28 cellular contexts compared by ENCODE assay signal in genomic region chr22:40409613-40410113, GRCh38. TPM values are rescaled to one million over a fixed set of nuclear protein-coding genes. Genes with fewer than 3 reads are reported as not detected.
DNase-seq lines count a peak whose midpoint lies in the region; ATAC-seq, FAIRE-seq and TF ChIP-seq lines count a peak whose summit lies in the region.
"Had no signal": no experiment of that assay in that cellular context is flagged by ENCODE, and none has a peak within 500 bp of the region (broad histone marks: within the 10 kb centered on the region; RNA-seq: fewer than 3 reads in every experiment).

No MANE protein-coding gene starts in this region.

- H3K79me2 ChIP-seq in HCT116 (ENCODE audit: insufficient read depth, low read length) (no peaks in the 10 kb centered on the region), K562 (ENCODE audit: control insufficient read depth, insufficient read depth, low read length) (no peaks in the 10 kb centered on the region)
- H3K79me2 ChIP-seq: hepatocyte, parathyroid adenoma had no signal

- H3K9me3 Mint-ChIP-seq in osteocyte (ENCODE audit: unreplicated experiment), result no peaks in the 10 kb centered on the region
- no peaks in the 10 kb centered on the region for H3K9me3 Mint-ChIP-seq in CD8-positive, alpha-beta memory T cell
- H3K9me3 Mint-ChIP-seq: activated T-helper 17 cell treated with anti-CD3 and anti-CD28 coated beads, Interleukin-2, amount 50 U/mL, for 72 hours; brain; naive thymus-derived CD8-positive, alpha-beta T cell had no signal

- H3K9me2 ChIP-seq in HCT116 (ENCODE audit: insufficient read depth), result no peaks in the 10 kb centered on the region

- peaks cover 22% of the 10 kb centered on the region for H3K36me3 Mint-ChIP-seq in osteocyte (ENCODE audit: unreplicated experiment)
- peaks cover 0 to 81% (median 3%) of the 10 kb centered on the region in 3 donors for H3K36me3 Mint-ChIP-seq in CD8-positive, alpha-beta memory T cell

- no peak overlapping the region for H3K27ac Mint-ChIP-seq in osteocyte (ENCODE audit: unreplicated experiment)
- H3K27ac Mint-ChIP-seq in CD8-positive, alpha-beta memory T cell, result peak overlapping the region in 1 of 8 donors; percentile 61
- H3K27ac Mint-ChIP-seq: brain, T-helper 17 cell had no signal

- no peak overlapping the region for H3K27ac ChIP-seq in HCT116 (ENCODE audit: low read depth, low read length)
- no peak overlapping the region for H3K27ac ChIP-seq in K562 (ENCODE audit: extremely low read depth, low read depth, low read length)
- H3K27ac ChIP-seq in CD8-positive, alpha-beta memory T cell (ENCODE audit: low read depth, low read length), result no peak overlapping the region
- H3K27ac ChIP-seq: 22Rv1, colonic mucosa, esophagus squamous epithelium, hepatocyte, parathyroid adenoma, SK-N-MC, tibial nerve had no signal

- BruUV-seq in HCT116 (replicated peaks; lab: Mats Ljungman, UMichigan), result no TSS peak
- TSS peak; percentile 47 for BruUV-seq in K562 (replicated peaks; lab: Mats Ljungman, UMichigan)

- no peak for TF ChIP-seq CTCF in HCT116 (IDR thresholded peaks at IDR 0.05 in 2 of 3, conservative IDR thresholded peaks at IDR 0.05 in 1 of 3; ENCODE audit: borderline replicate concordance in 1 of 3, insufficient read depth in 1 of 3, low read depth in 2 of 3, low read length in 2 of 3)
- TF ChIP-seq CTCF in K562 (IDR thresholded peaks at IDR 0.05 in 2 of 3, conservative IDR thresholded peaks at IDR 0.05 in 1 of 3; ENCODE audit: insufficient read depth in 2 of 3, low read depth in 1 of 3, low read length in 3 of 3), result no peak
- TF ChIP-seq CTCF in osteocyte (IDR thresholded peaks at IDR 0.05), result no peak

- POLR2A ChIA-PET in HCT116 (lab: Charles Lee), result no interaction called here
- POLR2A ChIA-PET in K562 (lab: Yijun Ruan, JAX), result interaction anchor here (0.6 to 1.0 kb wide), 3 partner anchors 17 to 1090 kb away, joined by 3 to 6 read pairs (median 4); no protein-coding TSS in a partner anchor
- POLR2A ChIA-PET in CD8-positive, alpha-beta memory T cell (lab: Charles Lee), result interaction anchor here (0.6 kb wide), 1 partner anchor 299 kb away, joined by 3 read pairs; no protein-coding TSS in a partner anchor

- WGBS in K562 (ENCODE audit: insufficient coverage, low coverage, missing lambda C conversion rate), result 92% methylated on average over 7 of the region's 11 CpGs

- H3K27me3 ChIP-seq in HCT116 (ENCODE audit: insufficient read depth, low read length), result no peaks in the 10 kb centered on the region
- no peaks in the 10 kb centered on the region for H3K27me3 ChIP-seq in K562 (ENCODE audit: control insufficient read depth in 2 of 2, insufficient read depth in 2 of 2, low read length in 2 of 2)
- no peaks in the 10 kb centered on the region for H3K27me3 ChIP-seq in CD8-positive, alpha-beta memory T cell (ENCODE audit: insufficient read depth, low read length, poor library complexity, severe bottlenecking)
- H3K27me3 ChIP-seq: colonic mucosa, esophagus squamous epithelium, hepatocyte, tibial nerve had no signal

- FAIRE-seq in K562 (lab: Jason Lieb, UNC), result no peak
- FAIRE-seq: frontal cortex had no signal

- RAD21 ChIA-PET in HCT116 (lab: Charles Lee; ENCODE audit: low non-redundant PET in 1 of 2, low total read pairs in 2 of 2, uncharacterized antibody in 2 of 2, unreplicated experiment in 2 of 2), result no interaction called here

- no peaks in the 10 kb centered on the region for H3K9me1 ChIP-seq in K562 (ENCODE audit: control insufficient read depth, insufficient read depth, low read length)

- H4K20me1 ChIP-seq in HCT116 (ENCODE audit: insufficient read depth) (no peaks in the 10 kb centered on the region), K562 (replicated peaks; ENCODE audit: control insufficient read depth, insufficient read depth, low read length) (no peaks in the 10 kb centered on the region)

- intact Hi-C loops in HCT116 (cut with micrococcal nuclease), result no loop called here
- intact Hi-C loops in K562 (cut with micrococcal nuclease), result no loop called here

- no peak for ATAC-seq in activated CD4-positive, CD25-positive, alpha-beta regulatory T cell treated with anti-CD3 and anti-CD28 coated beads, Interleukin-2, amount 50 U/mL, for 24 hours
- no peak for ATAC-seq in HCT116
- ATAC-seq in K562, result no peak
- ATAC-seq: activated T-helper 17 cell treated with anti-CD3 and anti-CD28 coated beads, Interleukin-2, amount 50 U/mL, for 72 hours; naive thymus-derived CD8-positive, alpha-beta T cell; right cardiac atrium; T-helper 17 cell had no signal

- H3K4me3 ChIP-seq in HCT116 (replicated peaks in 1 of 2; ENCODE audit: low read depth in 1 of 2, low read length in 2 of 2) (no peak overlapping the region), K562 (no peak overlapping the region)
- no peak overlapping the region for H3K4me3 ChIP-seq in CD8-positive, alpha-beta memory T cell (ENCODE audit: low read length)
- H3K4me3 ChIP-seq: colonic mucosa, esophagus squamous epithelium, hepatocyte, SK-N-MC, tibial nerve had no signal

- H2AFZ ChIP-seq in HCT116 (ENCODE audit: low read depth, low read length, poor library complexity, severe bottlenecking) (no peak overlapping the region), K562 (ENCODE audit: low read depth, low read length) (no peak overlapping the region)
- H2AFZ ChIP-seq: hepatocyte, parathyroid adenoma had no signal

- H3K4me1 ChIP-seq in HCT116 (ENCODE audit: control insufficient read depth in 1 of 2, insufficient read depth in 2 of 2, low read length in 2 of 2) (peaks cover 4 to 11% of the 10 kb centered on the region in 2 experiments; a peak in 3 of 4 replicates), K562 (replicated peaks in 1 of 2; ENCODE audit: control insufficient read depth in 2 of 2, insufficient read depth in 2 of 2, low read length in 2 of 2) (no peaks in the 10 kb centered on the region; a peak in 1 of 5 replicates)
- no peaks in the 10 kb centered on the region for H3K4me1 ChIP-seq in CD8-positive, alpha-beta memory T cell (ENCODE audit: insufficient read depth, low read length)
- H3K4me1 ChIP-seq: colonic mucosa, parathyroid adenoma had no signal

- no peaks in the 10 kb centered on the region for H3K27me3 Mint-ChIP-seq in osteocyte (ENCODE audit: unreplicated experiment)
- H3K27me3 Mint-ChIP-seq in CD8-positive, alpha-beta memory T cell, result no peaks in the 10 kb centered on the region
- H3K27me3 Mint-ChIP-seq: activated T-helper 17 cell treated with anti-CD3 and anti-CD28 coated beads, Interleukin-2, amount 50 U/mL, for 72 hours; brain; CD4-positive, alpha-beta memory T cell; naive thymus-derived CD8-positive, alpha-beta T cell; T-helper 17 cell had no signal

- TF ChIP-seq RAD21 in HCT116 (IDR thresholded peaks at IDR 0.05; ENCODE audit: low read depth), result no peak
- no peak for TF ChIP-seq RAD21 in K562 (CRISPR knock-in tag; conservative IDR thresholded peaks at IDR 0.05 in 1 of 2, IDR thresholded peaks at IDR 0.05 in 1 of 2)

- TF ChIP-seq POLR2A in HCT116 (IDR thresholded peaks at IDR 0.05; ENCODE audit: borderline replicate concordance, extremely low read depth, insufficient read depth, insufficient read length) (no peak), K562 (conservative IDR thresholded peaks at IDR 0.05) (no peak)

- no peaks in the 10 kb centered on the region for H3K4me1 Mint-ChIP-seq in osteocyte (ENCODE audit: unreplicated experiment)
- peaks cover 5 to 10% (median 10%) of the 10 kb centered on the region in 3 donors for H3K4me1 Mint-ChIP-seq in CD8-positive, alpha-beta memory T cell

- peak; percentile 26 for DNase-seq in activated CD4-positive, CD25-positive, alpha-beta regulatory T cell treated with anti-CD3 and anti-CD28 coated beads, Interleukin-2, amount 50 U/mL, for 72 hours
- DNase-seq in HCT116 (ENCODE audit: low read depth, low spot score) (no peak), K562 (ENCODE audit: extremely low read depth in 1 of 4, low spot score in 3 of 4) (no peak), osteocyte (ENCODE audit: extremely low spot score, unreplicated experiment) (peak; percentile 79), GF-D8 (lab: John Stamatoyannopoulos, UW) (no peak), epidermal melanocyte (ENCODE audit: insufficient read length, low spot score) (no peak)
- DNase-seq in CD8-positive, alpha-beta memory T cell, result no peak
- DNase-seq: activated CD4-positive, alpha-beta T cell treated with anti-CD3 and anti-CD28 coated beads for 4 hours; CD4-positive, alpha-beta memory T cell; colonic mucosa; esophagus squamous epithelium; KG1; naive thymus-derived CD8-positive, alpha-beta T cell; NCI-H146; NCI-H510A; stimulated activated CD4-positive, alpha-beta T cell treated with anti-CD3 and anti-CD28 coated beads, Interleukin-4, amount 100 ng/mL, for 1 hour; stimulated activated naive CD4-positive, alpha-beta T cell treated with Interleukin-2 at 50 U/mL for 16 hours; T-helper 17 cell had no signal

- H3K4me3 Mint-ChIP-seq in osteocyte (ENCODE audit: unreplicated experiment), result no peak overlapping the region
- H3K4me3 Mint-ChIP-seq in CD8-positive, alpha-beta memory T cell, result no peak overlapping the region
- H3K4me3 Mint-ChIP-seq: activated T-helper 17 cell treated with anti-CD3 and anti-CD28 coated beads, Interleukin-2, amount 50 U/mL, for 72 hours; brain; CD4-positive, alpha-beta memory T cell; naive thymus-derived CD8-positive, alpha-beta T cell; T-helper 17 cell had no signal

- no peak for TF ChIP-seq EP300 in K562 (IDR thresholded peaks at IDR 0.05; ENCODE audit: low read length)

- CTCF ChIA-PET in HCT116 (lab: Charles Lee) (no interaction called here), K562 (lab: Yijun Ruan, JAX; ENCODE audit: low intra/inter-chr PET ratio) (no interaction called here)
- CTCF ChIA-PET in CD8-positive, alpha-beta memory T cell (lab: Charles Lee), result interaction anchor here (1.2 kb wide), 1 partner anchor 27 kb away, joined by 4 read pairs; no protein-coding TSS in a partner anchor

- H3K4me2 ChIP-seq in HCT116 (ENCODE audit: low read length), result peak overlapping the region; percentile 6; the same call in 1 of the 2 replicates
- no peak overlapping the region for H3K4me2 ChIP-seq in K562 (ENCODE audit: insufficient read depth, low read length)
- H3K4me2 ChIP-seq: hepatocyte had no signal

- no peak overlapping the region for H3K9ac ChIP-seq in HCT116 (ENCODE audit: low read length)
- no peak overlapping the region for H3K9ac ChIP-seq in K562 (ENCODE audit: insufficient read depth in 1 of 2, low read depth in 2 of 2, low read length in 2 of 2)
- H3K9ac ChIP-seq: parathyroid adenoma had no signal

- H3K36me3 ChIP-seq in HCT116 (ENCODE audit: control insufficient read depth in 1 of 2, insufficient read depth in 2 of 2, low read length in 2 of 2) (peaks cover 2 to 11% of the 10 kb centered on the region in 2 experiments; a peak in 2 of 4 replicates), K562 (ENCODE audit: control insufficient read depth, insufficient read depth, low read length) (peaks cover 61% of the 10 kb centered on the region; the same call in 2 of the 3 replicates)
- peaks cover 29% of the 10 kb centered on the region for H3K36me3 ChIP-seq in CD8-positive, alpha-beta memory T cell (ENCODE audit: insufficient read depth, low read length)

- H3K9me3 ChIP-seq in HCT116 (ENCODE audit: control insufficient read depth in 1 of 2, insufficient read depth in 1 of 2, low read depth in 1 of 2, low read length in 2 of 2) (no peaks in the 10 kb centered on the region), K562 (replicated peaks; ENCODE audit: control insufficient read depth, insufficient read depth, low read depth, low read length) (no peaks in the 10 kb centered on the region)
- H3K9me3 ChIP-seq in CD8-positive, alpha-beta memory T cell (ENCODE audit: low read length), result no peaks in the 10 kb centered on the region
- H3K9me3 ChIP-seq: colonic mucosa, esophagus squamous epithelium, tibial nerve had no signal

- in situ Hi-C loops in K562 (cut with MboI), result no loop called here

RNA-seq across cellular contexts. Expression of gene SGSM3, which starts 39.3 kb away (rescaled TPM):
- total RNA-seq in HCT116 (2021; ENCODE audit: unreplicated experiment) (58.8 TPM), K562 (2014; rRNA removed) (32.9 and 52.2 TPM in 2 replicates), K562 (2014; rRNA removed; fragmentation: Illumina TruSeq; extraction: Trizol) (6.8 and 10.0 TPM in 2 replicates), K562 (2015; rRNA removed; fragmentation: Illumina TruSeq; extraction: Trizol) (20.5 and 24.1 TPM in 2 replicates), K562 (2021) (48.1 and 50.7 TPM in 2 replicates), osteocyte (69.8 and 81.6 TPM in 2 replicates)
- polyA plus RNA-seq in HCT116 (2012), result 64.7 and 72.2 TPM in 2 replicates
- total RNA-seq in K562 (2011; cell fraction: chromatin; rRNA removed; ENCODE audit: low replicate concordance), result 101 and 295 TPM in 2 replicates
- 237 and 267 TPM in 2 replicates for total RNA-seq in K562 (2011; cell fraction: nucleolus; rRNA removed)
- 125 and 151 TPM in 2 replicates for total RNA-seq in K562 (2011; cell fraction: nucleoplasm; rRNA removed)
- polyA plus RNA-seq in K562 (2011; rRNA removed) (35.3 and 61.3 TPM in 2 replicates), K562 (2014; fragmentation: Illumina TruSeq; extraction: Trizol) (18.0 and 34.2 TPM in 2 replicates), K562 (2014; fragmentation: Nextera tagmentation; extraction: Ambion mirVana) (1 to 10 TPM; 1.5 to 2.1 TPM), K562 (2014; rRNA removed) (55.4 and 56.2 TPM in 2 replicates)
- polyA plus RNA-seq in K562 (2011; cell fraction: cytosol; rRNA removed), result 39.4 and 58.7 TPM in 2 replicates
- 468 and 514 TPM in 2 replicates for polyA plus RNA-seq in K562 (2011; cell fraction: nucleus; rRNA removed)
- 33.7 and 58.5 TPM in 2 replicates for polyA plus RNA-seq in K562 (2012)
- 10.6 and 13.6 TPM in 2 replicates for polyA minus RNA-seq in K562 (2011; rRNA and poly(A)+ RNA removed)
- 14.8 and 19.9 TPM in 2 replicates for polyA minus RNA-seq in K562 (2011; cell fraction: cytosol; rRNA and poly(A)+ RNA removed)
- 48.9 and 74.2 TPM in 2 replicates for polyA minus RNA-seq in K562 (2011; cell fraction: nucleus; rRNA and poly(A)+ RNA removed)
- 10 to 100 TPM; 40.0 to 42.2 TPM for total RNA-seq in CD8-positive, alpha-beta memory T cell
- polyA plus RNA-seq in CD8-positive, alpha-beta memory T cell, result 50.4 TPM

Comparison
In these comparisons a context has a peak if more than half of its experiments do, and no peak if none do; other contexts are left out.
1. DNase-seq: peak in activated CD4-positive, CD25-positive, alpha-beta regulatory T cell treated with anti-CD3 and anti-CD28 coated beads, Interleukin-2, amount 50 U/mL, for 72 hours (single experiment) and osteocyte (single experiment); none in HCT116 (single experiment), K562 (0 of 4), GF-D8 (single experiment), CD8-positive, alpha-beta memory T cell (0 of 5) and epidermal melanocyte (single experiment).